Comparison of ENCODE assay signal across 26 cellular contexts in the genomic region with DNA sequence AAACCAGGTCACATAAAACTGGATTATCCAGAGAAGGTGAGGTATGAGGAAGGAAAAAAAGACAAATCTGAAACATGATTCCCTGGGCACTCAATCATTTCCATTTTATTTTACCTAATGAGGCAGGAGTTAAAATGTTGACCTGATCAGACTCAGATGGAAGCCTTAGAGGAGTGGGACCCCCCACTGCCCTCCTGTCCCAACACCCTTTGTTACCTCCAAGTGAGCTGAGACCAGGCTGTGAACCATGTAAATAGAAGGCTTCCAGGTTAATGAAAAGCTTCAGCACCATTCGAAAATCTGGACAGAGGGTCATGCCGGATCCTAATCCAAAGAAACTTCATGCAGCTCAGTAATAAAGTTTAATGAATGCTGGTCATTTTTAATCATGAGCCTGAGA.
"Had no signal": no experiment of that assay in that cellular context is flagged by ENCODE, and none has a peak within 500 bp of the region (broad histone marks: within the 10 kb centered on the region; RNA-seq: fewer than 3 reads in every experiment).

No MANE protein-coding gene starts in this region.

- H3K36me3 Mint-ChIP-seq: activated naive CD4-positive, alpha-beta T cell treated with anti-CD3 and anti-CD28 coated beads, Interleukin-2, amount 10 ng/mL, durations not matched to agents 7 days and 5 days had no signal

- H3K4me3 ChIP-seq: breast epithelium, SJCRH30 had no signal

- H3K9me2 ChIP-seq: SK-N-SH had no signal

- H3K4me1 Mint-ChIP-seq: activated naive CD4-positive, alpha-beta T cell treated with anti-CD3 and anti-CD28 coated beads, Interleukin-2, amount 10 ng/mL, durations not matched to agents 7 days and 5 days had no signal

- DNase-seq: activated CD4-positive, alpha-beta T cell treated with anti-CD3 and anti-CD28 coated beads for 4 hours; activated CD8-positive, alpha-beta memory T cell treated with anti-CD3 and anti-CD28 coated beads, Interleukin-2, amount 50 U/mL, for 4 hours; activated CD8-positive, alpha-beta T cell treated with anti-CD3 and anti-CD28 coated beads for 36 hours; activated gamma-delta T cell treated with Interleukin-2 at 50 U/mL for 16 hours; activated naive CD4-positive, alpha-beta T cell treated with anti-CD3 and anti-CD28 coated beads, Interleukin-2, amount 10 ng/mL, durations not matched to agents 7 days and 5 days; activated T-cell treated with anti-CD3 and anti-CD28 coated beads, Interleukin-2, amount 50 U/mL, for 72 hours; aorta; MM.1S; NCI-H1105; NCI-H1694; NCI-H2029 treated with DMSO at 0.1 percent for 48 hours; NCI-H446; NCI-H524 treated with DMSO at 0.1 percent for 48 hours; NCI-H774; NK-92 treated with Interleukin-12 subunit alpha and Interleukin-12 subunit beta, amount 100 ng/mL, for 24 hours; OCI-M1; RPMI8226; SJCRH30; SK-N-SH; T-helper 1 cell; WERI-Rb-1 had no signal

- H3K9me3 ChIP-seq: breast epithelium, SJCRH30, SK-N-SH had no signal

- H3K27ac Mint-ChIP-seq: activated CD8-positive, alpha-beta T cell treated with anti-CD3 and anti-CD28 coated beads for 36 hours; activated naive CD4-positive, alpha-beta T cell treated with anti-CD3 and anti-CD28 coated beads, Interleukin-2, amount 10 ng/mL, durations not matched to agents 7 days and 5 days; activated T-cell treated with anti-CD3 and anti-CD28 coated beads, Interleukin-2, amount 50 U/mL, for 72 hours; activated T-helper 2 cell treated with anti-CD3 and anti-CD28 coated beads, Interferon-gamma antibody, Interleukin-2, Interleukin-4, amounts not matched to agents 10 μg/mL and 5 μg/mL and 100 μg/mL, durations not matched to agents 14 hours and 24 hours and 36 hours had no signal

- H3K27me3 ChIP-seq: breast epithelium had no signal

- H3K27ac ChIP-seq: breast epithelium, SJCRH30, WERI-Rb-1 had no signal

- H3K4me2 ChIP-seq: SK-N-SH had no signal

- H3K4me3 Mint-ChIP-seq: activated CD8-positive, alpha-beta T cell treated with anti-CD3 and anti-CD28 coated beads for 36 hours; activated naive CD4-positive, alpha-beta T cell treated with anti-CD3 and anti-CD28 coated beads, Interleukin-2, amount 10 ng/mL, durations not matched to agents 7 days and 5 days; activated T-cell treated with anti-CD3 and anti-CD28 coated beads, Interleukin-2, amount 50 U/mL, for 72 hours had no signal

- H3K4me1 ChIP-seq: breast epithelium had no signal

- H3K9me3 Mint-ChIP-seq: activated CD8-positive, alpha-beta T cell treated with anti-CD3 and anti-CD28 coated beads for 36 hours; activated naive CD4-positive, alpha-beta T cell treated with anti-CD3 and anti-CD28 coated beads, Interleukin-2, amount 10 ng/mL, durations not matched to agents 7 days and 5 days; activated T-helper 2 cell treated with anti-CD3 and anti-CD28 coated beads, Interferon-gamma antibody, Interleukin-2, Interleukin-4, amounts not matched to agents 10 μg/mL and 5 μg/mL and 100 μg/mL, durations not matched to agents 14 hours and 24 hours and 36 hours had no signal

- H3K36me3 ChIP-seq: breast epithelium, SJCRH30, WERI-Rb-1 had no signal

- H3K27me3 Mint-ChIP-seq: activated CD8-positive, alpha-beta T cell treated with anti-CD3 and anti-CD28 coated beads for 36 hours had no signal

- ATAC-seq: activated CD4-positive, CD25-positive, alpha-beta regulatory T cell treated with anti-CD3 and anti-CD28 coated beads, Interleukin-2, amount 50 U/mL, for 24 hours; activated CD8-positive, alpha-beta T cell treated with anti-CD3 and anti-CD28 coated beads for 36 hours; activated T-cell treated with anti-CD3 and anti-CD28 coated beads, Interleukin-2, amount 50 U/mL, for 72 hours; Panc1; Right ventricle myocardium inferior had no signal
